In the genomic region with DNA sequence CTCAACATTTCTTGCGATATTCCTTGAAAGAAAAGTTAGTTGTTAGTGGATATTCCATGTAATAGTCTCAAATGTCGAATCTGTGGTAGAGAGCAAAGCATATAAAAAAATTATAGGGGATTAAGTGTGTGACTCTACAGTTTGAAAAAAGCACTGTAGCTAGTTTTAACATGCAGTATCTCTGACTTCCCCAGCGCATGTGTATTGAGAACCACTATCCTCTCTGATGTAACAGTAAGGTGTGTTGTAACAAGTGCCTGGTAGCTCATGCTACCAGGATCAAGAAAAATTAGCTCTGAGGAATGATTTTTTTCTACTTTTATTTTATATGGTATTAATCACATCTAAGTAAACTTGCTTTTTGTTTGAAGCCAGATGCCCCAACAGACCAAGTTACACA, we compare ENCODE assay signal across 27 cellular contexts.
"Had no signal": no experiment of that assay in that cellular context is flagged by ENCODE, and none has a peak within 500 bp of the region (broad histone marks: within the 10 kb centered on the region; RNA-seq: fewer than 3 reads in every experiment).

No MANE protein-coding gene starts in this region.

- DNase-seq: activated CD4-positive, alpha-beta memory T cell treated with anti-CD3 and anti-CD28 coated beads, Interleukin-2, amount 10 ng/mL, durations not matched to agents 7 days and 5 days; activated CD4-positive, alpha-beta T cell treated with anti-CD3 and anti-CD28 coated beads for 1 hour; activated CD4-positive, alpha-beta T cell treated with anti-CD3 and anti-CD28 coated beads for 4 hours; activated CD4-positive, alpha-beta T cell treated with anti-CD3 and anti-CD28 coated beads, Interleukin-2, amount 10 ng/mL, durations not matched to agents 7 days and 5 days; activated CD4-positive, alpha-beta T cell treated with anti-CD3 and anti-CD28 coated beads, Interleukin-2, amount 50 U/mL, for 4 hours; activated CD8-positive, alpha-beta memory T cell treated with anti-CD3 and anti-CD28 coated beads, Interleukin-2, amount 50 U/mL, for 48 hours; activated gamma-delta T cell; activated naive CD4-positive, alpha-beta T cell; activated naive CD4-positive, alpha-beta T cell treated with anti-CD3 and anti-CD28 coated beads, Interleukin-2, amount 10 ng/mL, durations not matched to agents 7 days and 5 days; activated naive CD8-positive, alpha-beta T cell treated with anti-CD3 and anti-CD28 coated beads, Interleukin-2, amount 10 ng/mL, durations not matched to agents 7 days and 5 days; activated T-cell treated with anti-CD3 and anti-CD28 coated beads for 4 hours; activated T-cell treated with anti-CD3 and anti-CD28 coated beads, Interleukin-2, amount 50 U/mL, for 24 hours; activated T-cell treated with anti-CD3 and anti-CD28 coated beads, Interleukin-2, amount 50 U/mL, for 72 hours; dorsolateral prefrontal cortex; effector memory CD4-positive, alpha-beta T cell; endodermal cell; foreskin fibroblast; gastrocnemius medialis; glutamatergic neuron; heart left ventricle; T-helper 2 cell had no signal

- H3K27ac ChIP-seq: ascending aorta, breast epithelium, coronary artery, dorsolateral prefrontal cortex, gastrocnemius medialis, heart left ventricle, VCaP had no signal

- H3K4me3 ChIP-seq: ascending aorta, breast epithelium, coronary artery, dorsolateral prefrontal cortex, gastrocnemius medialis, heart left ventricle had no signal

- H3K27me3 ChIP-seq: ascending aorta, breast epithelium, dorsolateral prefrontal cortex, gastrocnemius medialis, heart left ventricle had no signal

- ATAC-seq: activated naive CD4-positive, alpha-beta T cell treated with anti-CD3 and anti-CD28 coated beads, Interleukin-2, amount 50 U/mL, for 72 hours; activated T-cell treated with anti-CD3 and anti-CD28 coated beads, Interleukin-2, amount 50 U/mL, for 72 hours; gastrocnemius medialis; heart left ventricle; WTC11 had no signal

- H3K4me1 ChIP-seq: ascending aorta, breast epithelium, gastrocnemius medialis, heart left ventricle had no signal
